9 cellular contexts compared by ENCODE assay signal in genomic region chr15:79430901-79431635, GRCh38. TPM values are rescaled to one million over a fixed set of nuclear protein-coding genes. Genes with fewer than 3 reads are reported as not detected.
DNase-seq lines count a peak whose midpoint lies in the region; ATAC-seq and TF ChIP-seq lines count a peak whose summit lies in the region.
"Had no signal": no experiment of that assay in that cellular context is flagged by ENCODE, and none has a peak within 500 bp of the region (broad histone marks: within the 10 kb centered on the region; RNA-seq: fewer than 3 reads in every experiment).

No MANE protein-coding gene starts in this region.

- no peak overlapping the region for H2AFZ ChIP-seq in mesenchymal stem cell (ENCODE audit: low read depth, low read length)

- TF ChIP-seq CTCF in cardiac muscle cell (IDR thresholded peaks at IDR 0.05; ENCODE audit: low read depth, low read length) = no peak
- TF ChIP-seq CTCF in upper lobe of right lung (IDR thresholded peaks at IDR 0.05) = no peak

- H2BK12ac ChIP-seq in mesenchymal stem cell (ENCODE audit: low read length in 2 of 2) = no peak overlapping the region

- H3K14ac ChIP-seq in mesenchymal stem cell (ENCODE audit: low read length in 2 of 2) = no peak overlapping the region

- H3K23ac ChIP-seq in mesenchymal stem cell (ENCODE audit: low read length in 2 of 2) = no peak overlapping the region

- DNase-seq in cardiac muscle cell (ENCODE audit: low read depth in 1 of 2, low spot score in 1 of 2) (peak; percentile 9 to 30), Right ventricle myocardium inferior (ENCODE audit: missing footprints) (no peak), mesenchymal stem cell (peak; percentile 23), upper lobe of right lung (no peak)
- no peak for DNase-seq in central memory CD8-positive, alpha-beta T cell (ENCODE audit: low spot score in 2 of 2)
- no peak for DNase-seq in stimulated activated CD4-positive, alpha-beta T cell treated with anti-CD3 and anti-CD28 coated beads, Interleukin-2, amount 100 ng/mL, for 24 hours
- no peak for DNase-seq in activated naive CD4-positive, alpha-beta T cell treated with anti-CD3 and anti-CD28 coated beads, Interleukin-2, amount 50 U/mL, for 16 hours
- DNase-seq: NCI-H2029 had no signal

- intact Hi-C loops in Right ventricle myocardium inferior (cut with DNase I) (no loop called here), upper lobe of right lung (cut with DNase I) (no loop called here)

- peak overlapping the region; percentile 62 for H3K9ac ChIP-seq in mesenchymal stem cell (ENCODE audit: low read length)

- H3K36me3 ChIP-seq in cardiac muscle cell (no peaks in the 10 kb centered on the region), mesenchymal stem cell (ENCODE audit: control insufficient read depth in 1 of 2, insufficient read depth in 2 of 2, low read depth in 1 of 2, low read length in 2 of 2) (peaks cover 0 to under 1% of the 10 kb centered on the region in 2 experiments), upper lobe of right lung (no peaks in the 10 kb centered on the region)

- peak overlapping the region; percentile 93 for H3K4me2 ChIP-seq in mesenchymal stem cell (ENCODE audit: low read length, poor library complexity, severe bottlenecking)

- no peak overlapping the region for H3K27ac Mint-ChIP-seq in central memory CD8-positive, alpha-beta T cell (ENCODE audit: low read depth)

- H3K27me3 ChIP-seq in cardiac muscle cell = peaks cover 84% of the 10 kb centered on the region
- peaks cover 69 to 72% of the 10 kb centered on the region in 2 experiments for H3K27me3 ChIP-seq in mesenchymal stem cell (ENCODE audit: control insufficient read depth in 1 of 2, insufficient read depth in 1 of 2, low read length in 2 of 2)
- peaks cover 78% of the 10 kb centered on the region for H3K27me3 ChIP-seq in upper lobe of right lung

- H3K4me3 ChIP-seq in cardiac muscle cell (peak overlapping the region; percentile 53), mesenchymal stem cell (ENCODE audit: insufficient read depth in 1 of 2, low read depth in 1 of 2, low read length in 2 of 2) (peak overlapping the region; percentile 60 to 78), upper lobe of right lung (peak overlapping the region; percentile 26)

- no peak overlapping the region for H4K91ac ChIP-seq in mesenchymal stem cell (ENCODE audit: low read length)

- H3K27ac ChIP-seq in cardiac muscle cell (no peak overlapping the region), mesenchymal stem cell (ENCODE audit: low read length, poor library complexity, severe bottlenecking) (no peak overlapping the region), upper lobe of right lung (no peak overlapping the region)

- no peak overlapping the region for H2BK120ac ChIP-seq in mesenchymal stem cell (ENCODE audit: low read depth, low read length)

- H3K27me3 Mint-ChIP-seq in central memory CD8-positive, alpha-beta T cell = peaks cover 81% of the 10 kb centered on the region

- no peaks in the 10 kb centered on the region for H3K79me1 ChIP-seq in mesenchymal stem cell (replicated peaks; ENCODE audit: low read length, poor library complexity, severe bottlenecking)

- no peaks in the 10 kb centered on the region for H3K36me3 Mint-ChIP-seq in central memory CD8-positive, alpha-beta T cell (ENCODE audit: insufficient read depth)

- H3K9me3 Mint-ChIP-seq in central memory CD8-positive, alpha-beta T cell = no peaks in the 10 kb centered on the region

- no peak overlapping the region for H3K18ac ChIP-seq in mesenchymal stem cell (ENCODE audit: low read depth in 1 of 2, low read length in 2 of 2)

- WGBS in mesenchymal stem cell = 28% methylated on average over 13 of the region's 14 CpGs

- ATAC-seq in Right ventricle myocardium inferior = no peak
- no peak for ATAC-seq in central memory CD8-positive, alpha-beta T cell (replicated peaks; ENCODE audit: extremely low read depth, poor library complexity, severe bottlenecking)
- ATAC-seq in upper lobe of right lung = no peak
- ATAC-seq in GM18868 (IDR thresholded peaks at IDR 0.05; ENCODE audit: unreplicated experiment) = no peak

- H3K4me1 Mint-ChIP-seq in central memory CD8-positive, alpha-beta T cell = peaks cover 5% of the 10 kb centered on the region

- H4K8ac ChIP-seq in mesenchymal stem cell (ENCODE audit: low read length) = no peak overlapping the region

- H3K9me3 ChIP-seq in cardiac muscle cell (ENCODE audit: low read depth) = no peaks in the 10 kb centered on the region
- no peaks in the 10 kb centered on the region for H3K9me3 ChIP-seq in mesenchymal stem cell (ENCODE audit: control insufficient read depth, low read length)
- no peaks in the 10 kb centered on the region for H3K9me3 ChIP-seq in upper lobe of right lung

- H3K4me3 Mint-ChIP-seq in central memory CD8-positive, alpha-beta T cell = peak overlapping the region; percentile 33

- H2BK5ac ChIP-seq in mesenchymal stem cell (ENCODE audit: low read depth, low read length, poor library complexity, severe bottlenecking) = no peak overlapping the region

- no peak overlapping the region for H3K4ac ChIP-seq in mesenchymal stem cell (ENCODE audit: low read depth in 1 of 2, low read length in 2 of 2)

- no peaks in the 10 kb centered on the region for H3K4me1 ChIP-seq in cardiac muscle cell (ENCODE audit: low read depth)
- H3K4me1 ChIP-seq in mesenchymal stem cell (ENCODE audit: control insufficient read depth, insufficient read depth, low read depth, low read length) = peaks cover 20% of the 10 kb centered on the region
- H3K4me1 ChIP-seq in upper lobe of right lung = peaks cover 10% of the 10 kb centered on the region

- H2AK5ac ChIP-seq in mesenchymal stem cell (ENCODE audit: low read length, severe bottlenecking) = no peak overlapping the region

- no peak overlapping the region for H2BK15ac ChIP-seq in mesenchymal stem cell (ENCODE audit: low read depth, poor library complexity, severe bottlenecking)

RNA-seq across cellular contexts. Expression of gene MINAR1, which starts 1.1 kb away (rescaled TPM):
- 3.3 and 3.8 TPM in 2 replicates for total RNA-seq in cardiac muscle cell
- polyA plus RNA-seq in cardiac muscle cell = 0.26 and 0.36 TPM in 2 replicates
- total RNA-seq in Right ventricle myocardium inferior = 0.05 TPM
- polyA plus RNA-seq in mesenchymal stem cell (2013, experiment 1 of 2) = 1.1 TPM
- polyA plus RNA-seq in mesenchymal stem cell (2013, experiment 2 of 2) = 1.3 TPM
- total RNA-seq in upper lobe of right lung = 0.26 TPM

Comparison
In these comparisons a context has a peak if more than half of its experiments do, and no peak if none do; other contexts are left out.
1. DNase-seq: peak in cardiac muscle cell (2 of 2) and mesenchymal stem cell (single experiment); none in Right ventricle myocardium inferior (single experiment), central memory CD8-positive, alpha-beta T cell (0 of 2), upper lobe of right lung (single experiment), stimulated activated CD4-positive, alpha-beta T cell treated with anti-CD3 and anti-CD28 coated beads, Interleukin-2, amount 100 ng/mL, for 24 hours (0 of 2) and activated naive CD4-positive, alpha-beta T cell treated with anti-CD3 and anti-CD28 coated beads, Interleukin-2, amount 50 U/mL, for 16 hours (single experiment).
2. Peak in every context shown above with its lines, with median percentiles within 50 percentile points of each other: H3K4me3 ChIP-seq.